11 cellular contexts compared by ENCODE assay signal in genomic region chr12:106195638-106196037, GRCh38. TPM values are rescaled to one million over a fixed set of nuclear protein-coding genes. Genes with fewer than 3 reads are reported as not detected.
A peak's percentile ranks its signal among the peaks of the same experiment; 100 is the strongest.
DNase-seq lines count a peak whose midpoint lies in the region; ATAC-seq and TF ChIP-seq lines count a peak whose summit lies in the region.
"Had no signal": no experiment of that assay in that cellular context is flagged by ENCODE, and none has a peak within 500 bp of the region (broad histone marks: within the 10 kb centered on the region; RNA-seq: fewer than 3 reads in every experiment).

No MANE protein-coding gene starts in this region.

- CTCF ChIA-PET in CD8-positive, alpha-beta memory T cell (lab: Charles Lee), result no interaction called here

- intact Hi-C loops in left ventricle myocardium inferior (cut with micrococcal nuclease), result no loop called here
- intact Hi-C loops in ovary (cut with DNase I), result no loop called here

- ATAC-seq in GM18520 (IDR thresholded peaks at IDR 0.05; ENCODE audit: unreplicated experiment), result no peak
- no peak for ATAC-seq in GM23338
- ATAC-seq: HCT116 had no signal

- DNase-seq in AG20443 (ENCODE audit: low spot score) (peak; percentile 85), anterior cingulate cortex (lab: John Stamatoyannopoulos, UW) (peak in 34 of 58 donors; percentile 3 to 82 (median 19)), left ventricle myocardium inferior (peak; percentile 58), ovary (peak; percentile 46 to 85 (median 66)), RKO (ENCODE audit: low spot score) (no peak), GM23338 (ENCODE audit: low spot score) (no peak)
- DNase-seq in CD8-positive, alpha-beta memory T cell, result no peak
- DNase-seq: T-helper 9 cell had no signal

- TF ChIP-seq CTCF in left ventricle myocardium inferior (IDR thresholded peaks at IDR 0.05; ENCODE audit: borderline replicate concordance), result no peak
- TF ChIP-seq CTCF in ovary (IDR thresholded peaks at IDR 0.05), result no peak
- TF ChIP-seq CTCF in GM23338 (conservative IDR thresholded peaks at IDR 0.05; ENCODE audit: low read depth in 2 of 2), result no peak

- H3K27me3 ChIP-seq in left ventricle myocardium inferior (ENCODE audit: low read depth) (no peaks in the 10 kb centered on the region), ovary (no peaks in the 10 kb centered on the region), GM23338 (ENCODE audit: insufficient read depth) (no peaks in the 10 kb centered on the region)
- no peaks in the 10 kb centered on the region for H3K27me3 ChIP-seq in CD8-positive, alpha-beta memory T cell (ENCODE audit: insufficient read depth, low read length, poor library complexity, severe bottlenecking)

- peaks cover 22 to 41% of the 10 kb centered on the region in 2 donors for H3K27me3 Mint-ChIP-seq in CD8-positive, alpha-beta memory T cell
- H3K27me3 Mint-ChIP-seq in GM23338 (ENCODE audit: insufficient read depth, low read depth, poor library complexity), result peaks cover 3% of the 10 kb centered on the region

- no peaks in the 10 kb centered on the region for H4K20me1 ChIP-seq in GM23338 (replicated peaks; ENCODE audit: insufficient read depth)

- no peaks in the 10 kb centered on the region for H3K4me1 Mint-ChIP-seq in CD8-positive, alpha-beta memory T cell
- H3K4me1 Mint-ChIP-seq in GM23338, result no peaks in the 10 kb centered on the region; the same call in 2 of the 3 replicates

- peaks cover 19% of the 10 kb centered on the region for H3K4me1 ChIP-seq in left ventricle myocardium inferior
- peaks cover 18% of the 10 kb centered on the region for H3K4me1 ChIP-seq in ovary (ENCODE audit: insufficient read depth)
- no peaks in the 10 kb centered on the region for H3K4me1 ChIP-seq in CD8-positive, alpha-beta memory T cell (ENCODE audit: insufficient read depth, low read length)
- H3K4me1 ChIP-seq in GM23338 (ENCODE audit: insufficient read depth), result no peaks in the 10 kb centered on the region

- no peak overlapping the region for H3K4me3 Mint-ChIP-seq in CD8-positive, alpha-beta memory T cell
- H3K4me3 Mint-ChIP-seq in GM23338, result no peak overlapping the region

- peak overlapping the region; percentile 51 for H3K27ac ChIP-seq in left ventricle myocardium inferior (replicated peaks)
- peak overlapping the region in 1 of 2 donors; percentile 36 for H3K27ac ChIP-seq in ovary
- H3K27ac ChIP-seq in CD8-positive, alpha-beta memory T cell (ENCODE audit: low read depth, low read length), result no peak overlapping the region
- no peak overlapping the region for H3K27ac ChIP-seq in GM23338 (ENCODE audit: low read depth)
- H3K27ac ChIP-seq: epithelial cell of prostate had no signal

- H3K4me3 ChIP-seq in left ventricle myocardium inferior (no peak overlapping the region), ovary (no peak overlapping the region), GM23338 (no peak overlapping the region)
- no peak overlapping the region for H3K4me3 ChIP-seq in CD8-positive, alpha-beta memory T cell (ENCODE audit: low read length)

- H3K79me2 ChIP-seq in GM23338 (replicated peaks; ENCODE audit: insufficient read depth), result no peaks in the 10 kb centered on the region

- no peaks in the 10 kb centered on the region for H3K36me3 Mint-ChIP-seq in CD8-positive, alpha-beta memory T cell
- H3K36me3 Mint-ChIP-seq in GM23338 (ENCODE audit: low read depth), result no peaks in the 10 kb centered on the region

- POLR2A ChIA-PET in CD8-positive, alpha-beta memory T cell (lab: Charles Lee), result no interaction called here

- no peak for TF ChIP-seq POLR2A in ovary (IDR thresholded peaks at IDR 0.05)

- H3K9me3 ChIP-seq in left ventricle myocardium inferior (replicated peaks) (no peaks in the 10 kb centered on the region), ovary (no peaks in the 10 kb centered on the region)
- H3K9me3 ChIP-seq in CD8-positive, alpha-beta memory T cell (ENCODE audit: low read length), result no peaks in the 10 kb centered on the region

- no peaks in the 10 kb centered on the region for H3F3A ChIP-seq in GM23338 (replicated peaks; ENCODE audit: low read depth)

- H3K36me3 ChIP-seq in left ventricle myocardium inferior (no peaks in the 10 kb centered on the region), ovary (no peaks in the 10 kb centered on the region), GM23338 (ENCODE audit: insufficient read depth) (no peaks in the 10 kb centered on the region)
- H3K36me3 ChIP-seq in CD8-positive, alpha-beta memory T cell (ENCODE audit: insufficient read depth, low read length), result no peaks in the 10 kb centered on the region

- no peak overlapping the region for H2AFZ ChIP-seq in GM23338

- no peak for TF ChIP-seq EP300 in ovary (IDR thresholded peaks at IDR 0.05)

- H3K9me3 Mint-ChIP-seq in CD8-positive, alpha-beta memory T cell, result no peaks in the 10 kb centered on the region
- no peaks in the 10 kb centered on the region for H3K9me3 Mint-ChIP-seq in GM23338

- 4 to 25% (median 8%) methylated on average over 5 of the region's 5 CpGs for WGBS in ovary, 3 donors

- no peak overlapping the region for H3K4me2 ChIP-seq in GM23338

- no peak overlapping the region for H3K27ac Mint-ChIP-seq in CD8-positive, alpha-beta memory T cell
- no peak overlapping the region for H3K27ac Mint-ChIP-seq in GM23338

- 0 out of 2 replicates have a peak, but pooled peaks cover 6% of the 10 kb centered on the region for H3K9me2 ChIP-seq in GM23338 (ENCODE audit: insufficient read depth)

TF ChIP-seq in GM23338, 12 proteins besides CTCF, POLR2A, EP300 and RAD21 (continues in another document):
- TF ChIP-seq ZNF114 (CRISPR knock-in tag; IDR thresholded peaks at IDR 0.05) (no peak), NANOG (IDR thresholded peaks at IDR 0.05; ENCODE audit: borderline replicate concordance) (no peak), JUNB (IDR thresholded peaks at IDR 0.05; ENCODE audit: unreplicated experiment) (no peak), ZNF331 (CRISPR knock-in tag; IDR thresholded peaks at IDR 0.05; ENCODE audit: low read depth) (no peak), EZH2phosphoT487 (IDR thresholded peaks at IDR 0.05; ENCODE audit: unreplicated experiment) (no peak), STAT1 (IDR thresholded peaks at IDR 0.05; ENCODE audit: unreplicated experiment) (no peak), EZH2 (IDR thresholded peaks at IDR 0.05; ENCODE audit: low read depth, unreplicated experiment) (no peak)

RNA-seq across cellular contexts. Expression of gene CKAP4, which starts 52.2 kb away (rescaled TPM):
- 51.8 TPM for total RNA-seq in left ventricle myocardium inferior
- total RNA-seq in ovary, result 10 to 100 TPM; 32.0 to 59.4 (median 55.4) TPM
- polyA plus RNA-seq in ovary, result 10 to 100 TPM; 26.4 to 87.4 TPM
- 10 to 100 TPM; 10.1 to 11.3 TPM for total RNA-seq in CD8-positive, alpha-beta memory T cell
- polyA plus RNA-seq in CD8-positive, alpha-beta memory T cell, result 7.6 TPM
- total RNA-seq in GM23338 (2014; rRNA removed; shearing (Covaris generic)), result 54.8 and 58.8 TPM in 2 replicates
- polyA plus RNA-seq in GM23338 (2016; fragmentation: Nextera tagmentation; extraction: Ambion mirVana), result 32.3 and 35.2 TPM in 2 replicates

RNA-seq across cellular contexts. Expression of gene NUAK1, which starts 56.9 kb away (rescaled TPM):
- 42.1 TPM for total RNA-seq in left ventricle myocardium inferior
- total RNA-seq in ovary, result 10 to 100 TPM in 5 of 7 donors, 1 to 10 TPM in 2; 2.8 to 22.2 (median 12.0) TPM
- polyA plus RNA-seq in ovary, result 10 to 100 TPM in 1 of 2 donors, 1 to 10 TPM in 1; 9.3 to 15.8 TPM
- not detected for total RNA-seq in CD8-positive, alpha-beta memory T cell
- polyA plus RNA-seq in CD8-positive, alpha-beta memory T cell, result 0.16 TPM
- total RNA-seq in GM23338 (2014; rRNA removed; shearing (Covaris generic)), result 15.4 and 16.9 TPM in 2 replicates
- polyA plus RNA-seq in GM23338 (2016; fragmentation: Nextera tagmentation; extraction: Ambion mirVana), result 4.7 and 5.4 TPM in 2 replicates

Comparison
In these comparisons a context has a peak if more than half of its experiments do, and no peak if none do; other contexts are left out.
1. DNase-seq: peak in AG20443 (single experiment), anterior cingulate cortex (34 of 58), left ventricle myocardium inferior (single experiment) and ovary (5 of 5); none in CD8-positive, alpha-beta memory T cell (0 of 5), RKO (single experiment) and GM23338 (single experiment).